ENCODE assay signal across 8 cellular contexts in genomic region chr5:147455321-147455720, GRCh38. TPM values are rescaled to one million over a fixed set of nuclear protein-coding genes. Genes with fewer than 3 reads are reported as not detected.
DNase-seq lines count a peak whose midpoint lies in the region; FAIRE-seq and TF ChIP-seq lines count a peak whose summit lies in the region.

No MANE protein-coding gene starts in this region.

- TF ChIP-seq CTCF in GM12865 (IDR thresholded peaks at IDR 0.05; ENCODE audit: insufficient read depth, low read depth, low read length, missing control alignments) (no peak), retinal pigment epithelial cell (conservative IDR thresholded peaks at IDR 0.05; ENCODE audit: low read depth, low read length) (no peak)

- 18 to 23% methylated on average over 3 of the region's 3 CpGs for WGBS in ectodermal cell, 2 experiments

- H3K4me3 ChIP-seq in GM12865 (ENCODE audit: low read depth, low read length) = no peak overlapping the region
- no peak overlapping the region for H3K4me3 ChIP-seq in Jurkat, Clone E6-1 (ENCODE audit: low read length)
- no peak overlapping the region for H3K4me3 ChIP-seq in ectodermal cell (ENCODE audit: insufficient read depth, low read depth, low read length)
- H3K4me3 ChIP-seq in retinal pigment epithelial cell (ENCODE audit: low read length) = peak overlapping the region; percentile 21

- no peak for FAIRE-seq in GM19239 (lab: Jason Lieb, UNC)
- FAIRE-seq in GM12891 (lab: Jason Lieb, UNC) = no peak

- peaks cover 31% of the 10 kb centered on the region for H3K4me1 ChIP-seq in ectodermal cell (ENCODE audit: control insufficient read depth, insufficient read depth, low read length)

- H3K27ac ChIP-seq in ectodermal cell (ENCODE audit: insufficient read depth, low read depth, low read length, poor library complexity, severe bottlenecking) = peak overlapping the region; percentile 9

- H3K9me3 ChIP-seq in ectodermal cell (ENCODE audit: control insufficient read depth, low read length) = no peaks in the 10 kb centered on the region

- no peak for TF ChIP-seq POLR2A in GM12891 (IDR thresholded peaks at IDR 0.05; ENCODE audit: low read depth, low read length)

- DNase-seq in GM12865 (ENCODE audit: low read depth) = peak; percentile 30
- peak; percentile 5 for DNase-seq in Jurkat, Clone E6-1 (ENCODE audit: low read depth, low spot score)
- DNase-seq in retinal pigment epithelial cell (ENCODE audit: low read depth) = no peak
- no peak for DNase-seq in NCI-H226
- no peak for DNase-seq in GM19239 (ENCODE audit: insufficient read length, low spot score)
- DNase-seq in GM12891 (ENCODE audit: insufficient read length, low spot score) = no peak
- no peak for DNase-seq in activated naive CD4-positive, alpha-beta T cell treated with Interleukin-2 at 50 U/mL for 16 hours

- no peaks in the 10 kb centered on the region for H3K36me3 ChIP-seq in ectodermal cell (ENCODE audit: control insufficient read depth, insufficient read depth, low read length)

- no peaks in the 10 kb centered on the region for H3K27me3 ChIP-seq in ectodermal cell (ENCODE audit: control insufficient read depth, insufficient read depth, low read length, poor library complexity, severe bottlenecking)

TF ChIP-seq in GM12891, 5 proteins besides CTCF, POLR2A, EP300 and RAD21:
- TF ChIP-seq SPI1 (IDR thresholded peaks at IDR 0.05; ENCODE audit: low read depth, low read length) (no peak), POLR2AphosphoS5 (IDR thresholded peaks at IDR 0.05; ENCODE audit: low read depth, low read length) (no peak), POU2F2 (IDR thresholded peaks at IDR 0.05; ENCODE audit: low read depth, low read length) (no peak), TAF1 (IDR thresholded peaks at IDR 0.05; ENCODE audit: low read depth, low read length) (no peak), PAX5 (IDR thresholded peaks at IDR 0.05; ENCODE audit: insufficient read depth, low read length, severe bottlenecking) (no peak)

RNA-seq across cellular contexts. Expression of gene DPYSL3, which starts 54.5 kb away (rescaled TPM):
- 1.2 TPM for polyA plus RNA-seq in Jurkat, Clone E6-1 (2012; ENCODE audit: insufficient read depth, insufficient read length)
- 365 TPM for polyA plus RNA-seq in ectodermal cell (2013, experiment 1 of 4)
- polyA plus RNA-seq in ectodermal cell (2013, experiment 2 of 4) = 447 TPM
- 266 TPM for polyA plus RNA-seq in ectodermal cell (2013, experiment 3 of 4)
- 298 TPM for polyA plus RNA-seq in ectodermal cell (2013, experiment 4 of 4)
- polyA plus RNA-seq in GM12891 (2012; ENCODE audit: low read depth, missing spikeins) = 0.12 TPM

Comparison
In these comparisons a context has a peak if more than half of its experiments do, and no peak if none do; other contexts are left out.
1. DNase-seq: peak in GM12865 (single experiment) and Jurkat, Clone E6-1 (single experiment); none in retinal pigment epithelial cell (single experiment), NCI-H226 (single experiment), GM19239 (single experiment), GM12891 (single experiment) and activated naive CD4-positive, alpha-beta T cell treated with Interleukin-2 at 50 U/mL for 16 hours (single experiment).